Comparison of ENCODE assay signal across 20 cellular contexts in the genomic region with DNA sequence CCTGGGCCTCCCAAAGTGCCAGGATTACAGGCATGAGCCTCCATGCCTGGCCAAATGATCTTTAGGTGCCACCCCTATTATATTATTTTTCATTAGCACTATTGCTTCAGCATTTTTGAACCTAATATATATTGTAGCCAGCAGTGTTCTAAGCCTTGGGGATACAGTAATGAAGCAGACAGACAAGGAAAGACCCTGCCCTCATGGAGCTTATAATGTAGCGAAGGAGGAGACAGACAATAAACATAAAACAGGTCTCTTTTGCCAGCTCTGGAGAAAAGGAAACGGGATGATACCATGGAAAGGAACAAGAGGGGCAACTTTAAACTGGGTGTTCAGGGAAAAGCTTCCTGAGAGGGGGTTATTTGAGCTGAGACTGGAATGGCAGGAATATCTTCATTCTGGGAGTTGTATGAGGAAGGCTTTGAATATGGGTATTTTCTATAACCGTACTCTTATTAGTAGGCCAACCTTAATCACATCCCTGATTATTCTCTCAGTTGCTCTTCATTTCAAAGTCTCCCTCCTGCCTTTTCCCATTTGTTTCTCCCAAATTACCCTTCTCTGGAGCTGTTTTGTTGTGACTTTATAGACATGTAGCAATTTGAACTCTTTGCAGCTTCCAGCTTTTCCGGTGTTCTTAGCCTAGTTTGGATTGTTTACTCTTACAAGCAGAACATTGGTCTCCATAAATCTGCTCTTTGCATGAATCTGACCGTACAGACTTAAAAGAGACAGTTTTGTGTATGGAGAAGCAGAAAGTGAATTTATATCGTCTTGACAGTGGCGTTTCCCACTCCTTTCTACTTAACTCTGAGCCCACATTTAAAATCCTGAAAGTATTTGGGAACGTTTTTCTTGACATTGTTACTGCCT. TPM values are rescaled to one million over a fixed set of nuclear protein-coding genes. Genes with fewer than 3 reads are reported as not detected.
A peak's percentile ranks its signal among the peaks of the same experiment; 100 is the strongest.
DNase-seq lines count a peak whose midpoint lies in the region; ATAC-seq and TF ChIP-seq lines count a peak whose summit lies in the region.
"Had no signal": no experiment of that assay in that cellular context is flagged by ENCODE, and none has a peak within 500 bp of the region (broad histone marks: within the 10 kb centered on the region; RNA-seq: fewer than 3 reads in every experiment).

No MANE protein-coding gene starts in this region.

- no peaks in the 10 kb centered on the region for H3K27me3 ChIP-seq in GM23338 (ENCODE audit: insufficient read depth)
- H3K27me3 ChIP-seq in hepatocyte = no peaks in the 10 kb centered on the region
- H3K27me3 ChIP-seq in smooth muscle cell (ENCODE audit: low read depth) = no peaks in the 10 kb centered on the region
- H3K27me3 ChIP-seq in thyroid gland = no peaks in the 10 kb centered on the region

- DNase-seq in GM23338 (ENCODE audit: low spot score) = no peak
- no peak for DNase-seq in caudate nucleus (lab: John Stamatoyannopoulos, UW)
- no peak for DNase-seq in hepatocyte (ENCODE audit: low spot score)
- no peak for DNase-seq in smooth muscle cell (lab: John Stamatoyannopoulos, UW; ENCODE audit: unreplicated experiment)
- no peak for DNase-seq in GM20000 (ENCODE audit: low spot score)
- DNase-seq in thyroid gland = no peak
- no peak for DNase-seq in stimulated activated naive CD8-positive, alpha-beta T cell treated with anti-CD3 and anti-CD28 coated beads, Interleukin-15, Interleukin-2, amounts not matched to agents 100 U/mL and 50 U/mL, for 24 hours
- no peak for DNase-seq in cerebellar nuclear complex (lab: John Stamatoyannopoulos, UW)
- DNase-seq: MM.1S; NCI-H1092; NCI-H146; NCI-H2081; NCI-H510A; NCI-H748 treated with DMSO at 0.1 percent for 48 hours; NK-92 treated with Interleukin-12 subunit alpha and Interleukin-12 subunit beta, amount 100 ng/mL, for 24 hours; OCI-M1; Right ventricle myocardium superior had no signal

- H4K20me1 ChIP-seq in GM23338 (replicated peaks; ENCODE audit: insufficient read depth) (no peaks in the 10 kb centered on the region), hepatocyte (ENCODE audit: insufficient read depth, poor library complexity, severe bottlenecking) (no peaks in the 10 kb centered on the region), smooth muscle cell (ENCODE audit: low read depth) (no peaks in the 10 kb centered on the region)

- H3K9me3 ChIP-seq in hepatocyte (ENCODE audit: low read depth) = no peaks in the 10 kb centered on the region
- no peaks in the 10 kb centered on the region for H3K9me3 ChIP-seq in smooth muscle cell (replicated peaks; ENCODE audit: low read depth)
- H3K9me3 ChIP-seq in thyroid gland = no peaks in the 10 kb centered on the region
- H3K9me3 ChIP-seq: HAP-1 had no signal

- H3K79me2 ChIP-seq in GM23338 (replicated peaks; ENCODE audit: insufficient read depth) (peaks cover 81% of the 10 kb centered on the region), hepatocyte (no peaks in the 10 kb centered on the region), smooth muscle cell (ENCODE audit: low read depth) (no peaks in the 10 kb centered on the region)

- H3K4me2 ChIP-seq in GM23338 (no peak overlapping the region), hepatocyte (peak overlapping the region; percentile 49), smooth muscle cell (peak overlapping the region; percentile 34)

- no peak for TF ChIP-seq CTCF in GM23338 (conservative IDR thresholded peaks at IDR 0.05; ENCODE audit: low read depth in 2 of 2)
- no peak for TF ChIP-seq CTCF in hepatocyte (IDR thresholded peaks at IDR 0.05; ENCODE audit: poor library complexity)
- no peak for TF ChIP-seq CTCF in smooth muscle cell (IDR thresholded peaks at IDR 0.05; ENCODE audit: borderline replicate concordance, insufficient read depth, poor library complexity, severe bottlenecking)
- TF ChIP-seq CTCF in GM20000 (IDR thresholded peaks at IDR 0.05; ENCODE audit: extremely low read depth, missing control alignments) = no peak
- TF ChIP-seq CTCF in thyroid gland (IDR thresholded peaks at IDR 0.05) = no peak

- H3K4me1 Mint-ChIP-seq in GM23338 = peaks cover 22% of the 10 kb centered on the region
- H3K4me1 Mint-ChIP-seq: IgD-negative memory B cell had no signal

- H3K9me2 ChIP-seq in GM23338 (ENCODE audit: insufficient read depth) = no peaks in the 10 kb centered on the region
- no peaks in the 10 kb centered on the region for H3K9me2 ChIP-seq in hepatocyte (replicated peaks; ENCODE audit: insufficient read depth)

- H3F3A ChIP-seq in GM23338 (replicated peaks; ENCODE audit: low read depth) = no peaks in the 10 kb centered on the region
- no peaks in the 10 kb centered on the region for H3F3A ChIP-seq in smooth muscle cell (ENCODE audit: low read depth)

- H3K27ac ChIP-seq in GM23338 (ENCODE audit: low read depth) (no peak overlapping the region), caudate nucleus (ENCODE audit: low read depth, low read length) (peak overlapping the region; percentile 23), hepatocyte (peak overlapping the region; percentile 71), smooth muscle cell (ENCODE audit: low read depth) (peak overlapping the region; percentile 29), thyroid gland (no peak overlapping the region)
- H3K27ac ChIP-seq: 22Rv1 had no signal

- H3K4me3 ChIP-seq in GM23338 = no peak overlapping the region
- H3K4me3 ChIP-seq in hepatocyte = no peak overlapping the region
- peak overlapping the region; percentile 6 for H3K4me3 ChIP-seq in smooth muscle cell
- no peak overlapping the region for H3K4me3 ChIP-seq in thyroid gland (replicated peaks in 1 of 3)
- H3K4me3 ChIP-seq: HAP-1 had no signal

- WGBS in hepatocyte (ENCODE audit: low lambda C conversion rate, missing lambda C conversion rate) = 58% methylated on average over 8 of the region's 8 CpGs
- 64% methylated on average over 8 of the region's 8 CpGs for WGBS in smooth muscle cell (ENCODE audit: low lambda C conversion rate)
- WGBS in thyroid gland, 2 donors = 90 to 91% methylated on average over 8 of the region's 8 CpGs

- no peaks in the 10 kb centered on the region for H3K9me3 Mint-ChIP-seq in GM23338
- H3K9me3 Mint-ChIP-seq: IgD-negative memory B cell had no signal

- H3K36me3 ChIP-seq in GM23338 (ENCODE audit: insufficient read depth) (no peaks in the 10 kb centered on the region), hepatocyte (replicated peaks; ENCODE audit: insufficient read depth, low read depth) (no peaks in the 10 kb centered on the region), smooth muscle cell (ENCODE audit: low read depth) (no peaks in the 10 kb centered on the region), thyroid gland (no peaks in the 10 kb centered on the region)
- H3K36me3 ChIP-seq: HAP-1 had no signal

- H3K4me1 ChIP-seq in GM23338 (ENCODE audit: insufficient read depth) (peaks cover 18% of the 10 kb centered on the region), hepatocyte (ENCODE audit: insufficient read depth) (peaks cover 11% of the 10 kb centered on the region), smooth muscle cell (ENCODE audit: low read depth) (peaks cover 4% of the 10 kb centered on the region), thyroid gland (no peaks in the 10 kb centered on the region)

- peak overlapping the region; percentile 7; the same call in 1 of the 2 replicates for H3K27ac Mint-ChIP-seq in GM23338
- H3K27ac Mint-ChIP-seq: IgD-negative memory B cell had no signal

- H3K9ac ChIP-seq in smooth muscle cell (ENCODE audit: low read depth) = no peak overlapping the region

- intact Hi-C loops in thyroid gland (cut with DNase I) = no loop called here

- no peak for ATAC-seq in GM23338
- ATAC-seq in stimulated activated naive CD8-positive, alpha-beta T cell treated with anti-CD3 and anti-CD28 coated beads, Interleukin-15, Interleukin-2, amounts not matched to agents 100 U/mL and 50 U/mL, for 24 hours = no peak

- H3K27me3 Mint-ChIP-seq in GM23338 (ENCODE audit: insufficient read depth, low read depth, poor library complexity) = peaks cover 2% of the 10 kb centered on the region

- H3K36me3 Mint-ChIP-seq in GM23338 (ENCODE audit: low read depth) = no peaks in the 10 kb centered on the region

- no peak for TF ChIP-seq POLR2A in thyroid gland (IDR thresholded peaks at IDR 0.05)

- H2AFZ ChIP-seq in GM23338 (no peak overlapping the region), hepatocyte (no peak overlapping the region), smooth muscle cell (ENCODE audit: low read depth) (peak overlapping the region; percentile 87)

- no peak overlapping the region for H3K4me3 Mint-ChIP-seq in GM23338
- H3K4me3 Mint-ChIP-seq: IgD-negative memory B cell had no signal

TF ChIP-seq in GM23338, 12 proteins besides CTCF, POLR2A, EP300 and RAD21 (continues in another document):
- TF ChIP-seq ZNF331 (CRISPR knock-in tag; IDR thresholded peaks at IDR 0.05; ENCODE audit: low read depth) = no peak
- TF ChIP-seq POLR2AphosphoS5 (IDR thresholded peaks at IDR 0.05; ENCODE audit: low read depth) = no peak
- no peak for TF ChIP-seq EZH2phosphoT487 (IDR thresholded peaks at IDR 0.05; ENCODE audit: unreplicated experiment)
- no peak for TF ChIP-seq ZNF114 (CRISPR knock-in tag; IDR thresholded peaks at IDR 0.05)
- TF ChIP-seq STAT1 (IDR thresholded peaks at IDR 0.05; ENCODE audit: unreplicated experiment) = no peak

RNA-seq across cellular contexts. Expression of gene PRKAR2B, which starts 19.0 kb away (rescaled TPM):
- 48.8 and 53.6 TPM in 2 replicates for total RNA-seq in GM23338 (2014; rRNA removed; shearing (Covaris generic))
- polyA plus RNA-seq in GM23338 (2016; fragmentation: Nextera tagmentation; extraction: Ambion mirVana) (50.6 and 76.8 TPM in 2 replicates), hepatocyte (14.8 and 16.2 TPM in 2 replicates), smooth muscle cell (3.4 and 6.1 TPM in 2 replicates)
- total RNA-seq in hepatocyte (25.6 and 31.5 TPM in 2 replicates), smooth muscle cell (3.5 and 4.4 TPM in 2 replicates), thyroid gland (1 to 10 TPM; 5.1 to 9.0 (median 6.5) TPM)

Comparison
In these comparisons a context has a peak if more than half of its experiments do, and no peak if none do; other contexts are left out.
1. H3K27ac ChIP-seq: peak in caudate nucleus (single experiment), hepatocyte (single experiment) and smooth muscle cell (single experiment); none in GM23338 (single experiment) and thyroid gland (0 of 3).